8 cellular contexts compared by ENCODE assay signal in the genomic region with DNA sequence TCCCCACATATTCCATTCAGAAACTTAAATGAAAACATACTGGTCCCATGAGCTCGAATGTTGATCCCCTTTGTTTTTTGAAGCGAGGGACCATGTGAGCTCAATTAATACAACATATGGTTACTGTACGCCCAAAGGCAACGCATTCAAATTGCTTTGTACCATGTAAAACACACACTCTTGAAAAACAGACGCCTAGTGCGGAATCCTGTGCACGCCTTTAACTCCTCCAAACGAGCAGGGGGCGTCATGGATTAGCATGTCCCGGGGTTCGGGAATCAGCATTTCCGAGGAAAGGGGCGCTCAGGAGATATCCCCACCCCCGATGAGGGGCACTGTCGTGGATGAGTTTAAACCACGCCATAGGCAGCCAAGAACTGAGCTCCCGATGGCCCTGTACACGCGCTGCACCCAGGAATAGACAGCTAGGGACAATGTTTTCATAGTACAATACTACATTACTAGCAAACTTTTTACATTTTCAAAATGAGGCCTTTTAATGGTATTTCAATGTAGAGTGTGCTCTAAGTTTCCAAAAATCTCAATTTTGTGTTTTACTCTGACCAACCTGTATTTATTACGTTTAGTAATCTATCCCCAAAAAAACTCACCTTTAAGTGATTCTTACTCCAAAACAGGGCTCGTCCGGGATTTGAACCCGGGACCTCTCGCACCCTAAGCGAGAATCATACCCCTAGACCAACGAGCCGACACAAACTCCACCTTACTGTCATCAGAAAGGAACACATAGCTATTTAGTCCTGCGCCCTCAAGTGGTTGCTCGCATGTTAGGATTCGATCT. TPM values are rescaled to one million over a fixed set of nuclear protein-coding genes. Genes with fewer than 3 reads are reported as not detected.
A peak's percentile ranks its signal among the peaks of the same experiment; 100 is the strongest.
DNase-seq lines count a peak whose midpoint lies in the region; ATAC-seq, FAIRE-seq and TF ChIP-seq lines count a peak whose summit lies in the region.

No MANE protein-coding gene starts in this region.

- peak overlapping the region; percentile 97 for H3K4me2 ChIP-seq in astrocyte (ENCODE audit: low read length)

- H3K27me3 ChIP-seq in astrocyte (ENCODE audit: insufficient read depth, low read length), result peaks cover 3% of the 10 kb centered on the region

- no peaks in the 10 kb centered on the region for H3K27me3 Mint-ChIP-seq in T-helper 17 cell
- H3K27me3 Mint-ChIP-seq in astrocyte (ENCODE audit: low read depth, unreplicated experiment), result peaks cover 14% of the 10 kb centered on the region

- FAIRE-seq in GM12891 (lab: Jason Lieb, UNC), result peak; percentile 85
- FAIRE-seq in astrocyte (lab: Jason Lieb, UNC), result no peak

- H3K9me3 ChIP-seq in T-helper 17 cell (ENCODE audit: control insufficient read depth, low read length, poor library complexity, severe bottlenecking) (no peaks in the 10 kb centered on the region), astrocyte (ENCODE audit: insufficient read depth, low read depth, low read length) (no peaks in the 10 kb centered on the region)

- H3K4me3 Mint-ChIP-seq in T-helper 17 cell (peak overlapping the region; percentile 97), astrocyte (ENCODE audit: unreplicated experiment) (peak overlapping the region; percentile 94)

- H3K27ac ChIP-seq in astrocyte (ENCODE audit: low read depth, low read length), result peak overlapping the region; percentile 45

- no peaks in the 10 kb centered on the region for H3K36me3 ChIP-seq in astrocyte (ENCODE audit: insufficient read depth, low read length)

- peak overlapping the region; percentile 88 for H3K9ac ChIP-seq in astrocyte (ENCODE audit: low read length)

- H3K9me3 Mint-ChIP-seq in astrocyte (ENCODE audit: unreplicated experiment), result no peaks in the 10 kb centered on the region

- no peak for DNase-seq in GM12891 (ENCODE audit: insufficient read length, low spot score)
- DNase-seq in NCI-H146 (lab: John Stamatoyannopoulos, UW), result peak; percentile 85
- peak; percentile 54 to 78 (median 66) for DNase-seq in T-helper 17 cell
- peak; percentile 73 for DNase-seq in astrocyte (ENCODE audit: low read depth)
- peak; percentile 78 for DNase-seq in hepatic stellate cell (ENCODE audit: low spot score)
- DNase-seq in retina, result peak; percentile 92
- DNase-seq in cortex of kidney (lab: John Stamatoyannopoulos, UW), result no peak

- H3K4me1 ChIP-seq in astrocyte (ENCODE audit: insufficient read depth, low read length), result no peaks in the 10 kb centered on the region

- no peak for TF ChIP-seq POLR2A in GM12891 (IDR thresholded peaks at IDR 0.05; ENCODE audit: low read depth, low read length)

- H3K27ac Mint-ChIP-seq in T-helper 17 cell, result peak overlapping the region; percentile 90
- peak overlapping the region; percentile 91 for H3K27ac Mint-ChIP-seq in astrocyte (ENCODE audit: unreplicated experiment)

- peak overlapping the region; percentile 67 for H2AFZ ChIP-seq in astrocyte (ENCODE audit: low read depth, low read length)

- ATAC-seq in HG02884 (IDR thresholded peaks at IDR 0.05; ENCODE audit: unreplicated experiment), result peak; percentile 30
- peak; percentile 65 for ATAC-seq in T-helper 17 cell

- no peaks in the 10 kb centered on the region for H4K20me1 ChIP-seq in astrocyte (ENCODE audit: insufficient read depth, low read length)

- H3K4me3 ChIP-seq in astrocyte (ENCODE audit: insufficient read depth, low read depth, low read length), result peak overlapping the region; percentile 90

- peak; percentile 99 for TF ChIP-seq CTCF in astrocyte (IDR thresholded peaks at IDR 0.05; ENCODE audit: insufficient read depth, low read depth, low read length)

- H3K4me1 Mint-ChIP-seq in T-helper 17 cell (peaks cover 38% of the 10 kb centered on the region), astrocyte (ENCODE audit: low read depth, unreplicated experiment) (peaks cover 7% of the 10 kb centered on the region)

- H3K36me3 Mint-ChIP-seq in T-helper 17 cell (ENCODE audit: low read depth), result peaks cover 3% of the 10 kb centered on the region
- H3K36me3 Mint-ChIP-seq in astrocyte (ENCODE audit: low read depth, unreplicated experiment), result no peaks in the 10 kb centered on the region

- H3K79me2 ChIP-seq in astrocyte (ENCODE audit: insufficient read depth, low read length), result no peaks in the 10 kb centered on the region

TF ChIP-seq in GM12891, 5 proteins besides CTCF, POLR2A, EP300 and RAD21:
- TF ChIP-seq TAF1 (IDR thresholded peaks at IDR 0.05; ENCODE audit: low read depth, low read length) (peak; percentile 33; the same call in 1 of the 2 replicates), POLR2AphosphoS5 (IDR thresholded peaks at IDR 0.05; ENCODE audit: low read depth, low read length) (no peak), PAX5 (IDR thresholded peaks at IDR 0.05; ENCODE audit: insufficient read depth, low read length, severe bottlenecking) (no peak), SPI1 (IDR thresholded peaks at IDR 0.05; ENCODE audit: low read depth, low read length) (no peak), POU2F2 (IDR thresholded peaks at IDR 0.05; ENCODE audit: low read depth, low read length) (peak; percentile 24; the same call in 1 of the 2 replicates)

RNA-seq across cellular contexts. Expression of a gene that starts 6.7 kb away (rescaled TPM):
- polyA plus RNA-seq in GM12891 (2012; ENCODE audit: low read depth, missing spikeins), result 15.6 TPM
- total RNA-seq in T-helper 17 cell (1 to 10 TPM; 3.0 to 4.2 TPM), astrocyte (229 and 240 TPM in 2 replicates)

Comparison
In these comparisons a context has a peak if more than half of its experiments do, and no peak if none do; other contexts are left out.
1. DNase-seq: peak in NCI-H146 (single experiment), T-helper 17 cell (3 of 3), astrocyte (single experiment), hepatic stellate cell (single experiment) and retina (single experiment); none in GM12891 (single experiment) and cortex of kidney (single experiment).
2. RNA of a gene that starts 6.7 kb away (total RNA-seq): 229 to 240 TPM in astrocyte; 3.0 to 4.2 TPM in T-helper 17 cell; every median in the first group is over 10 times any median in the second.